ENCODE assay signal across 1 cellular context in the genomic region with DNA sequence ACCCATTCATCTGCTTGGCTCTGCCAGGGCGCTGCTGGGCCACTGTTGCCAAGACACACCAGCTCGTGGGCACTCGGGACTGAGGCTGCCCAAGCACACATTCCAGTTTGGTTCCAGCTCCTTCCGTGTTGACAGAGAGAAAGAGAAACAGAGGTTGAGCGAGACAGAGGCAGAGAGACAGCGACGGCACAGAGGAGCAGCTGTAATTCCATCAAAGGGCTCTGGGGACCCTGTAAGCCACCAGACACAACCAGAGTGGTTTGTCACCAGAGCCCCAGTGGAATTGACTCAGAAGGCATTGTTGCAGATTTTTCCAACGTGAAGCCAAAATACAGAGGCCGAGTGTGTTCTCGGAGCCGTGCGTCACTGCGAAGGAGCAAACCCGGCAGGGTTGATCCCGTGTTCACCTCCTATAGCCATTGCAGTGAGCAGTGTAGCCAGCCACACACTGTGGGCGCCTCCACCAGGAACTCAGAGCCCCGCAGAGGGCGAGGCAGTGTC.
TF ChIP-seq lines count a peak whose summit lies in the region.

No MANE protein-coding gene starts in this region.

TF ChIP-seq in K562, 482 proteins besides CTCF, POLR2A, EP300 and RAD21:
- no peak for TF ChIP-seq ZNF830 (CRISPR knock-in tag; IDR thresholded peaks at IDR 0.05)
